10 cellular contexts compared by ENCODE assay signal in the genomic region with DNA sequence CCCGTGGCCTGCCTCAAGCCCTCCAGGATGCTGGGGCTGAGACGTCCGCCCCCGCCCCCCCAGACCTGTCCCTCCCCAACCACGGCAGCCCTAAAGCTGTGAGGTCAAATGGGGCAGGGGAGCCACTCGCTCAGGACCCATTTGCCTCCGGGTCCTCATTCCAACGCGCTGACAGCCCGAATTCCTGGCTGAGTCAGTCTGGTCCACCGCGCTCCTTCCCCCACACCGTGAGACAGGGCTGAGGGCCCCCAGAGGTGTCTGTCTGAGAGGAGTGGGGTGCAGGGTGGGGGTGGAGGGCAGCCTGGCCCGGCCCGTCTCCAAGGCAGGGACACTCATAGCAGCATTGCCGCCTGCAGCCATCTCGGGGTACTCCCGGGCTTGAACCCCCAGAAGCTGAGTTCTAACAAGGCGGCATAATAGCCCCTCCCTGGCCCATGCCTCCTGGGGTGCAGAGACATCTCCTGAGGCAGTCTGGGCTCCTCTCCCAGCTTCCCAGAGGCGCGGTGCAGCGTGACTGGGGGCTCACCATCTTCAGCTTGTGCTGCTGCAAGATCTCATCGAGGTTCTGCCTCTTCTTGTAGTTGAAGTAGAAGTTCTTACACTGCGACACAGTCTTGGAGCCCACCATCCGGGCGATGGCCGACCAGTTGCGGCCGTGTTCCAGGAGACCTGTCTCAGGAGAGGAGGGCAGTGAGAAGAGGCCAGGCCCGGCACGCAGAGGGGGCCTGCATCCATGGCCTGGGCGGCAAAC.
DNase-seq lines count a peak whose midpoint lies in the region; ATAC-seq and TF ChIP-seq lines count a peak whose summit lies in the region.
"Had no signal": no experiment of that assay in that cellular context is flagged by ENCODE, and none has a peak within 500 bp of the region (broad histone marks: within the 10 kb centered on the region; RNA-seq: fewer than 3 reads in every experiment).

No MANE protein-coding gene starts in this region.

- intact Hi-C loops in heart left ventricle (cut with DNase I), result loop anchor here in 5 of 10 donors (5.0 to 10.0 kb wide), 7 partner anchors 37 to 309 kb away; a partner anchor contains a TSS
- intact Hi-C loops in cardiac septum (cut with DNase I), result no loop called here
- intact Hi-C loops in transverse colon (cut with DNase I; ENCODE audit: low total_unique reads), result loop anchor here (5.0 kb wide), 1 partner anchor 37 kb away; no protein-coding TSS in a partner anchor

- TF ChIP-seq POLR2A in heart left ventricle (IDR thresholded peaks at IDR 0.05), result no peak
- no peak for TF ChIP-seq POLR2A in transverse colon (IDR thresholded peaks at IDR 0.05)

- TF ChIP-seq EP300 in transverse colon (IDR thresholded peaks at IDR 0.05; ENCODE audit: low read depth), result no peak

- H3K4me3 ChIP-seq in heart left ventricle, result peak overlapping the region in 5 of 12 donors; percentile 0 to 81 (median 70)
- H3K4me3 ChIP-seq in transverse colon, result no peak overlapping the region

- WGBS in heart left ventricle, 4 donors, result 73 to 82% (median 78%) methylated on average over 28 to 32 of the region's 32 CpGs
- 83% methylated on average over 32 of the region's 32 CpGs; no CpG with 5 or more reads in 1 of the 2 donors for WGBS in transverse colon (ENCODE audit: low coverage in 1 of 2), 2 donors

- peak overlapping the region in 11 of 12 donors; percentile 17 to 99 (median 96) for H3K27ac ChIP-seq in heart left ventricle
- peak overlapping the region; percentile 9 to 92 (median 89) for H3K27ac ChIP-seq in transverse colon

- H3K9me3 ChIP-seq in heart left ventricle (no peaks in the 10 kb centered on the region), transverse colon (no peaks in the 10 kb centered on the region)

- ATAC-seq in heart left ventricle, result no peak

- no peaks in the 10 kb centered on the region for H3K27me3 ChIP-seq in heart left ventricle
- no peaks in the 10 kb centered on the region for H3K27me3 ChIP-seq in transverse colon

- in situ Hi-C loops in transverse colon (cut with MboI; ENCODE audit: low pct_ligation_motif_present in 1 of 4, low pct_unique_long_range_greater_than_20kb in 1 of 4, low sequenced_read_pairs in 3 of 4), result loop anchor here in 1 of 4 donors (25.0 kb wide), 1 partner anchor 377 kb away; no protein-coding TSS in a partner anchor

- H3K4me1 ChIP-seq in heart left ventricle (peaks cover 17 to 98% (median 80%) of the 10 kb centered on the region in 12 donors), transverse colon (peaks cover 48 to 67% (median 56%) of the 10 kb centered on the region in 4 donors)

- DNase-seq in heart left ventricle (peak in 1 of 5 donors; percentile 54), cardiac septum (ENCODE audit: low spot score) (no peak), amniotic epithelial cell (ENCODE audit: low read depth) (peak; percentile 89), hepatic stellate cell (ENCODE audit: low spot score) (peak; percentile 90), transverse colon (no peak), NCI-H2227 treated with DMSO at 0.1 percent for 48 hours (lab: John Stamatoyannopoulos, UW) (no peak), KG1 (lab: John Stamatoyannopoulos, UW) (no peak), NCI-H69 (lab: John Stamatoyannopoulos, UW) (no peak)
- DNase-seq: activated naive CD8-positive, alpha-beta T cell treated with anti-CD3 and anti-CD28 coated beads for 36 hours; naive B cell had no signal

- TF ChIP-seq CTCF in heart left ventricle (IDR thresholded peaks at IDR 0.05), result no peak
- TF ChIP-seq CTCF in transverse colon (IDR thresholded peaks at IDR 0.05), result no peak

- H3K36me3 ChIP-seq in heart left ventricle (peaks cover 0 to 44% (median 28%) of the 10 kb centered on the region in 9 donors), transverse colon (peaks cover 0 to 3% (median 0%) of the 10 kb centered on the region in 4 donors)

Comparison
In these comparisons a context has a peak if more than half of its experiments do, and no peak if none do; other contexts are left out.
1. DNase-seq: peak in amniotic epithelial cell (single experiment) and hepatic stellate cell (single experiment); none in cardiac septum (single experiment), transverse colon (single experiment), NCI-H2227 treated with DMSO at 0.1 percent for 48 hours (single experiment), KG1 (single experiment) and NCI-H69 (single experiment).